12 cellular contexts compared by ENCODE assay signal in the genomic region with DNA sequence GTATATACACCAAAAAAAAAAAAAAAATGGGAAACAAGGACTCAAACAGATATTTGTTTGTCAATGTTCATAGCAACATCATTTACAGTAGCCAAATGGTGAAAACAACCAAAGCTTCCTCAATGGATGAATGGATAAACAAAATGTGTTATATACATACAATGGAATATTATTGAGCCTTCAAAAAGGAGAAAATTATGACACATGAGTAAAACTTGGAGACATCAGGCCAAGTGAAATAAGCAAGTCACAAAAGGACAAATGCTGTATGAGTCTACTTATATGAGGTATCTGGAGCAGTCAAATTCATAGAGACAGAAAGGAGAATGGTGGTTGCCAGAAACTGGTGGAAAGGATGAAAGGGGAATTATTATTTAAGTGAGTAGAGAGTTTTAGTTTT. TPM values are rescaled to one million over a fixed set of nuclear protein-coding genes. Genes with fewer than 3 reads are reported as not detected.
"Had no signal": no experiment of that assay in that cellular context is flagged by ENCODE, and none has a peak within 500 bp of the region (broad histone marks: within the 10 kb centered on the region; RNA-seq: fewer than 3 reads in every experiment).

No MANE protein-coding gene starts in this region.

- ATAC-seq: GM23338, HCT116 had no signal

- H3K9ac ChIP-seq: GM23248 had no signal

- H3K4me1 ChIP-seq: HAP-1 had no signal

- H3K4me2 ChIP-seq: GM23338 had no signal

- H3K4me3 ChIP-seq: GM23248, GM23338, HAP-1 had no signal

- DNase-seq: GM23248, GOT3, H7, H9, HCEC 1CT, HFFc6 had no signal

- FAIRE-seq: H1, H54 had no signal

- H3K9me3 ChIP-seq: HAP-1 had no signal

- H3K36me3 ChIP-seq: HAP-1 had no signal

- H2AFZ ChIP-seq: GM23248 had no signal

- H3K27ac ChIP-seq: GM23248 had no signal

RNA-seq across cellular contexts. Expression of a gene that starts 7.8 kb away (rescaled TPM):
- total RNA-seq: GM23248, H1, H4, H7, H9, HFFc6 had no signal
- polyA plus RNA-seq: GM23248, GM23338 had no signal

RNA-seq across cellular contexts. Expression of a gene that starts 34.8 kb away (rescaled TPM):
- total RNA-seq: GM23248, GM23338, H1, H4, H7, H9, HFFc6 had no signal
- polyA plus RNA-seq: GM23248, GM23338, H1 had no signal

RNA-seq across cellular contexts. Expression of a gene that starts 38.2 kb away (rescaled TPM):
- total RNA-seq: GM23248, GM23338, H1, H4, H7, H9, HFFc6 had no signal
- polyA plus RNA-seq: GM23248, GM23338, H1 had no signal

RNA-seq across cellular contexts. Expression of a gene that starts 47.7 kb away (rescaled TPM):
- total RNA-seq: GM23248, GM23338, H4, H7 had no signal
- polyA plus RNA-seq: GM23248, H1 had no signal
